ENCODE assay signal across 20 cellular contexts in genomic region chr5:112570708-112571448, GRCh38.
"Had no signal": no experiment of that assay in that cellular context is flagged by ENCODE, and none has a peak within 500 bp of the region (broad histone marks: within the 10 kb centered on the region; RNA-seq: fewer than 3 reads in every experiment).

No MANE protein-coding gene starts in this region.

- DNase-seq: Karpas-422; KG1; MG63; NCI-H1092; NCI-H1105 treated with DMSO at 0.1 percent for 48 hours; NCI-H1417 treated with DMSO at 0.1 percent for 48 hours; NCI-H146; NCI-H1694 treated with DMSO at 0.1 percent for 48 hours; NCI-H1930; NCI-H2081; NCI-H2107; NCI-H2227 treated with DMSO at 0.1 percent for 48 hours; NCI-H524; NCI-H526 treated with DMSO at 0.1 percent for 48 hours; NCI-H748 treated with DMSO at 0.1 percent for 48 hours; NK-92 treated with Interleukin-12 subunit alpha and Interleukin-12 subunit beta, amount 100 ng/mL, for 24 hours; PC-3; SHP77; SK-N-SH; SW 1271 had no signal
